1 cellular context compared by ENCODE assay signal in genomic region chr12:113005759-113006158, GRCh38.
TF ChIP-seq lines count a peak whose summit lies in the region.

No MANE protein-coding gene starts in this region.

TF ChIP-seq in K562, 482 proteins besides CTCF, POLR2A, EP300 and RAD21 (continued from another document):
- TF ChIP-seq BRF2 (IDR thresholded peaks at IDR 0.05; ENCODE audit: borderline replicate concordance, insufficient read depth, insufficient read length) (no peak), ZNF384 (IDR thresholded peaks at IDR 0.05; ENCODE audit: low read depth, low read length) (peak; percentile 97), SLC30A9 (CRISPR knock-in tag; IDR thresholded peaks at IDR 0.05) (no peak), TSHZ1 (CRISPR knock-in tag; IDR thresholded peaks at IDR 0.05) (no peak), TFAM (CRISPR knock-in tag; conservative IDR thresholded peaks at IDR 0.05) (no peak), RBBP5 (IDR thresholded peaks at IDR 0.05; ENCODE audit: borderline replicate concordance, insufficient read depth, low read length, poor library complexity, severe bottlenecking) (no peak), CREBBP (IDR thresholded peaks at IDR 0.05; ENCODE audit: low read depth, low read length) (no peak), POLR3A (IDR thresholded peaks at IDR 0.05; ENCODE audit: borderline replicate concordance, extremely low read depth, insufficient read depth, insufficient read length) (no peak), STAT5A (IDR thresholded peaks at IDR 0.05; ENCODE audit: borderline replicate concordance, low read length) (no peak), ZBTB40 (IDR thresholded peaks at IDR 0.05) (peak; percentile 69), ZBTB40 (CRISPR knock-in tag; IDR thresholded peaks at IDR 0.05) (no peak), CHCHD3 (CRISPR knock-in tag; IDR thresholded peaks at IDR 0.05) (no peak), ZNF76 (CRISPR knock-in tag; IDR thresholded peaks at IDR 0.05; ENCODE audit: borderline replicate concordance) (no peak), BCOR (IDR thresholded peaks at IDR 0.05) (no peak), SIX5 (IDR thresholded peaks at IDR 0.05; ENCODE audit: borderline replicate concordance in 1 of 2, insufficient read depth in 1 of 2, low read depth in 1 of 2, low read length in 2 of 2) (no peak), ZKSCAN8 (CRISPR knock-in tag; IDR thresholded peaks at IDR 0.05) (no peak), EZH2 (IDR thresholded peaks at IDR 0.05; ENCODE audit: borderline replicate concordance, low read depth, low read length) (no peak)
